In the genomic region with DNA sequence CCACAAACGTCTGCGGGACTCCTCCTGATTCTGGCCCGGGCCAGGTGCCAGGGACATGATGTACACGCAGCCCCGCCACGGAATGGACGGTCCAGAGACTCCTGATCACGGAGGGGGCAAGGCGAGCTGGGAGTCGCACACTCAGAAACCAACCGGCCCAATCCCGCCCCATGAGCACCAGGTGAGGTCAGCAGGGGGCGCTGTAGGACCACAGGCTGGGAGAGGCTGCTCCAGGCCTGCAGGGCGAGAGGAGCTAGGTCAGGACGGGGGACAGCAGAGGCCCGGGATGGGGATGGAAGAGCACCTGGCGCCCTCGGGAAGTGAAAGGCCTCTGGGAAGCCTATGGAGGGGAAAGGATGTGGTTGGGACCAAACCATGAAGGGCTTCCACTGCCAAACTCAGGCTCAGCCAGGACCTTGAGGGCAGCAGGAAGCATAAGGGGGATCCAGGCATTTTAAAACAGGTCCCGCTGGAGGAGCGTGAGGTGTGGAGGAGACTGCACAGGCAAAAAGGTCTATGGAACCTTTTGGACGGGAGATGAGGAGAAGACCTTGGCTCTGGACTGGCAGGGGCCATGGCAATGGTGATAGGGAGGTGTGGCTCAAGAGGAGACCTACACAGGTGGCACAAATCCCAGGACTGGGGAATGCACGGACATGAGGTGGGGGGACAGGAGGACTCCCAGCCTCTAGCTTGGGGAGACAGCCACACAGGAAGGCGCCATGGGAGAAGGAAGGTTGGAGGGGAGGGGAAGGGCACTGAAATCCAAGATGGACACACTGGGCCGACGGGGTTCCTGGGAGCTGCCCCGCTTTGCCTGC, we compare ENCODE assay signal across 8 cellular contexts.
DNase-seq lines count a peak whose midpoint lies in the region; ATAC-seq, FAIRE-seq and TF ChIP-seq lines count a peak whose summit lies in the region.

No MANE protein-coding gene starts in this region.

- ATAC-seq in GM18868 (IDR thresholded peaks at IDR 0.05; ENCODE audit: unreplicated experiment) (peak; percentile 88), HG03280 (IDR thresholded peaks at IDR 0.05; ENCODE audit: unreplicated experiment) (peak; percentile 88)
- ATAC-seq in activated CD8-positive, alpha-beta T cell treated with anti-CD3 and anti-CD28 coated beads, Interleukin-2, amount 10 ng/mL, durations not matched to agents 7 days and 5 days = peak; percentile 93

- no peak overlapping the region for H3K27ac ChIP-seq in H1 (ENCODE audit: low read depth, low read length)

- no peaks in the 10 kb centered on the region for H3K79me1 ChIP-seq in H1 (ENCODE audit: low read depth, low read length)

- H4K5ac ChIP-seq in H1 (ENCODE audit: insufficient read length, low read depth, low read length) = no peak overlapping the region

- H3K4me2 ChIP-seq in H1 (ENCODE audit: insufficient read depth in 1 of 2, low read depth in 2 of 2, low read length in 2 of 2) = no peak overlapping the region; a peak in 1 of 4 replicates

- no peaks in the 10 kb centered on the region for H3K9me3 Mint-ChIP-seq in activated CD8-positive, alpha-beta T cell treated with anti-CD3 and anti-CD28 coated beads, Interleukin-2, amount 10 ng/mL, durations not matched to agents 7 days and 5 days (ENCODE audit: insufficient read depth)

- H2AK5ac ChIP-seq in H1 (ENCODE audit: low read depth, low read length) = no peak overlapping the region

- FAIRE-seq in H1 (lab: Jason Lieb, UNC) = peak; percentile 88

- H3K18ac ChIP-seq in H1 (ENCODE audit: extremely low read depth, low read length) = no peak overlapping the region; the same call in 1 of the 2 replicates

- no peak overlapping the region for H2BK120ac ChIP-seq in H1 (replicated peaks; ENCODE audit: low read depth, low read length)

- H2BK20ac ChIP-seq in H1 (ENCODE audit: low read length) = no peak overlapping the region

- no peak overlapping the region for H2BK5ac ChIP-seq in H1 (ENCODE audit: low read depth, low read length)

- H3K27me3 ChIP-seq in H1 (replicated peaks in 1 of 4; ENCODE audit: control insufficient read depth in 3 of 4, extremely low read depth in 1 of 4, insufficient read depth in 3 of 4, low read length in 3 of 4) = no peaks in the 10 kb centered on the region

- no peaks in the 10 kb centered on the region for H3K9me3 ChIP-seq in H1 (ENCODE audit: insufficient read depth in 2 of 2, low read depth in 1 of 2, low read length in 1 of 2)

- no peaks in the 10 kb centered on the region for H3K4me1 Mint-ChIP-seq in activated CD8-positive, alpha-beta T cell treated with anti-CD3 and anti-CD28 coated beads, Interleukin-2, amount 10 ng/mL, durations not matched to agents 7 days and 5 days (ENCODE audit: low read depth)

- H2BK12ac ChIP-seq in H1 (ENCODE audit: low read depth, low read length) = no peak overlapping the region

- peak overlapping the region; percentile 49 for H3K27ac Mint-ChIP-seq in activated CD8-positive, alpha-beta T cell treated with anti-CD3 and anti-CD28 coated beads, Interleukin-2, amount 10 ng/mL, durations not matched to agents 7 days and 5 days

- H3K4ac ChIP-seq in H1 (replicated peaks; ENCODE audit: insufficient read length, low read depth, low read length) = no peak overlapping the region

- POLR2A ChIA-PET in activated CD8-positive, alpha-beta T cell treated with anti-CD3 and anti-CD28 coated beads, Interleukin-2, amount 10 ng/mL, durations not matched to agents 7 days and 5 days (lab: Charles Lee) = interaction anchor here (1.1 kb wide), 1 partner anchor 310 kb away, joined by 4 read pairs; no protein-coding TSS in a partner anchor
- POLR2A ChIA-PET in H1 (lab: Charles Lee; ENCODE audit: partially characterized antibody) = interaction anchor here (0.6 to 1.6 kb wide), 5 partner anchors 124 to 217 kb away, joined by 3 to 7 read pairs (median 4); a partner anchor contains a TSS

- H3K4me1 ChIP-seq in H1 (replicated peaks in 1 of 4; ENCODE audit: control insufficient read depth in 3 of 4, insufficient read depth in 4 of 4, low read length in 3 of 4) = no peaks in the 10 kb centered on the region; a peak in 2 of 7 replicates

- no peak overlapping the region for H2BK15ac ChIP-seq in H1 (ENCODE audit: low read length)

- TF ChIP-seq EP300 in H1 (IDR thresholded peaks at IDR 0.05; ENCODE audit: borderline replicate concordance in 1 of 2, low read depth in 2 of 2, low read length in 2 of 2) = no peak

- no peaks in the 10 kb centered on the region for H3K27me3 Mint-ChIP-seq in activated CD8-positive, alpha-beta T cell treated with anti-CD3 and anti-CD28 coated beads, Interleukin-2, amount 10 ng/mL, durations not matched to agents 7 days and 5 days (ENCODE audit: low read depth)

- TF ChIP-seq POLR2A in H1 (IDR thresholded peaks at IDR 0.05; ENCODE audit: control extremely low read depth in 1 of 2, low read depth in 2 of 2, low read length in 2 of 2) = no peak

- TF ChIP-seq CTCF in H1 (IDR thresholded peaks at IDR 0.05; ENCODE audit: control extremely low read depth in 1 of 3, insufficient read depth in 1 of 3, low read depth in 1 of 3, low read length in 3 of 3) = peak in 2 of 3 experiments; percentile 86 to 90; a peak in 3 of 4 replicates

- 28% methylated on average over 15 of the region's 26 CpGs; no CpG with 5 or more reads in 1 of the 2 experiments for WGBS in H1 (ENCODE audit: extremely low coverage in 1 of 2, insufficient coverage in 1 of 2, insufficient read length in 1 of 2, insufficient replicate concordance in 2 of 2, low coverage in 1 of 2, low lambda C conversion rate in 2 of 2, missing lambda C conversion rate in 1 of 2), 2 experiments

- H3K56ac ChIP-seq in H1 (replicated peaks; ENCODE audit: insufficient read length, low read depth, low read length) = no peak overlapping the region

- H3K9ac ChIP-seq in H1 (replicated peaks in 1 of 4; ENCODE audit: extremely low read depth in 1 of 4, low read depth in 3 of 4, low read length in 3 of 4) = no peak overlapping the region

- H3K36me3 Mint-ChIP-seq in activated CD8-positive, alpha-beta T cell treated with anti-CD3 and anti-CD28 coated beads, Interleukin-2, amount 10 ng/mL, durations not matched to agents 7 days and 5 days (ENCODE audit: low read depth) = peaks cover 5% of the 10 kb centered on the region

- no peaks in the 10 kb centered on the region for H3K23me2 ChIP-seq in H1 (ENCODE audit: low read depth, low read length)

- H4K20me1 ChIP-seq in H1 (replicated peaks in 1 of 2; ENCODE audit: control insufficient read depth in 1 of 2, insufficient read depth in 2 of 2, low read length in 2 of 2) = no peaks in the 10 kb centered on the region

- peaks cover 0 to 9% (median 1%) of the 10 kb centered on the region in 4 experiments; a peak in 3 of 8 replicates for H3K36me3 ChIP-seq in H1 (ENCODE audit: control insufficient read depth in 2 of 4, insufficient read depth in 4 of 4, low read length in 3 of 4)

- no peak overlapping the region for H3K4me3 ChIP-seq in H1 (ENCODE audit: extremely low read depth in 1 of 4, insufficient read depth in 2 of 4, low read depth in 3 of 4, low read length in 4 of 4)

- peak; percentile 96 to 98 for TF ChIP-seq RAD21 in H1 (IDR thresholded peaks at IDR 0.05 in 1 of 2, conservative IDR thresholded peaks at IDR 0.05 in 1 of 2; ENCODE audit: low read depth in 2 of 2, low read length in 2 of 2)

- H3K14ac ChIP-seq in H1 (ENCODE audit: insufficient read length) = no peak overlapping the region

- H3K79me2 ChIP-seq in H1 (ENCODE audit: control insufficient read depth in 1 of 2, insufficient read depth in 2 of 2, low read length in 2 of 2) = no peaks in the 10 kb centered on the region

- H2AFZ ChIP-seq in H1 (ENCODE audit: low read length) = no peak overlapping the region

- no peak overlapping the region for H4K91ac ChIP-seq in H1 (replicated peaks; ENCODE audit: insufficient read length, low read length)

- no peak overlapping the region for H3K23ac ChIP-seq in H1 (ENCODE audit: insufficient read length)

- CTCF ChIA-PET in activated CD8-positive, alpha-beta T cell treated with anti-CD3 and anti-CD28 coated beads, Interleukin-2, amount 10 ng/mL, durations not matched to agents 7 days and 5 days (lab: Charles Lee) = interaction anchor here (0.6 to 5.1 kb wide), 14 partner anchors 9 to 379 kb away, joined by 3 to 60 read pairs (median 4); a partner anchor contains a TSS
- CTCF ChIA-PET in H1 (lab: Charles Lee; ENCODE audit: partially characterized antibody) = interaction anchor here (0.6 to 3.5 kb wide), 30 partner anchors 9 to 915 kb away, joined by 3 to 40 read pairs (median 4); no protein-coding TSS in a partner anchor

- DNase-seq in AG08396 (ENCODE audit: low spot score) = peak; percentile 79
- peak; percentile 61 for DNase-seq in NCI-H69 (lab: John Stamatoyannopoulos, UW)
- peak; percentile 79 for DNase-seq in activated CD8-positive, alpha-beta T cell treated with anti-CD3 and anti-CD28 coated beads, Interleukin-2, amount 10 ng/mL, durations not matched to agents 7 days and 5 days
- peak; percentile 21 to 92 for DNase-seq in H1 (ENCODE audit: low read depth in 1 of 2, low spot score in 2 of 2)
- peak; percentile 30 for DNase-seq in middle frontal gyrus (ENCODE audit: extremely low spot score, low spot score)
- peak; percentile 89 for DNase-seq in stimulated activated CD8-positive, alpha-beta memory T cell treated with anti-CD3 and anti-CD28 coated beads, Interleukin-4, amount 100 ng/mL, for 48 hours

- no peak overlapping the region; the same call in 1 of the 2 replicates for H4K8ac ChIP-seq in H1 (ENCODE audit: extremely low read depth, insufficient read depth, low read length)

- H3K4me3 Mint-ChIP-seq in activated CD8-positive, alpha-beta T cell treated with anti-CD3 and anti-CD28 coated beads, Interleukin-2, amount 10 ng/mL, durations not matched to agents 7 days and 5 days = no peak overlapping the region

TF ChIP-seq in H1, 55 proteins besides CTCF, POLR2A, EP300 and RAD21:
- peak; percentile 34 for TF ChIP-seq TAF7 (optimal IDR thresholded peaks at IDR 0.05; ENCODE audit: borderline replicate concordance, low read depth, low read length)
- peak; percentile 41; the same call in 1 of the 2 replicates for TF ChIP-seq GABPA (IDR thresholded peaks at IDR 0.05; ENCODE audit: borderline replicate concordance, insufficient read depth, low read length)
- TF ChIP-seq SP4 (IDR thresholded peaks at IDR 0.05; ENCODE audit: low read length) = no peak

Comparison
In these comparisons a context has a peak if more than half of its experiments do, and no peak if none do; other contexts are left out.
1. DNase-seq: peak in every context shown above with its lines; median percentile 89 in stimulated activated CD8-positive, alpha-beta memory T cell treated with anti-CD3 and anti-CD28 coated beads, Interleukin-4, amount 100 ng/mL, for 48 hours; 79 in AG08396; 79 in activated CD8-positive, alpha-beta T cell treated with anti-CD3 and anti-CD28 coated beads, Interleukin-2, amount 10 ng/mL, durations not matched to agents 7 days and 5 days; 61 in NCI-H69; 56 in H1; 30 in middle frontal gyrus.